20 cellular contexts compared by ENCODE assay signal in the genomic region with DNA sequence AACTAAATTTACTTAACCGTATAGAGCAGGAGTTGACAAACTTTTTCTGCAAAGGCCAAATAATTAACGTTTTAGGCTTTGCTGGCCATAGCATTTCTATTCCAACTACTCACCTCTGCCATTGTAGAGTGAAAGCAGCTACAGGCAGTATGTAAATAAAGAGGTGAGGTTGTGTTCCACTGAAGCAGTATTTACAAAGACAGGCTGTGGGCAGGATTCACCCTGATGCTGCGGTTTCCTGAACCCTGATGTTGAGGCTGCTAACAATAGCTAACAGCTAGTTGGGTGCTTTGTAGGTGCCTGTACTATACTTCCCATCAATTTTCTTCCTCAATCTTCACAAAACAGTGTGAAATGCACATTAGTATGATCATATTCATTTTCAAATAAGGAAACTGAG. TPM values are rescaled to one million over a fixed set of nuclear protein-coding genes. Genes with fewer than 3 reads are reported as not detected.
DNase-seq lines count a peak whose midpoint lies in the region; ATAC-seq, FAIRE-seq and TF ChIP-seq lines count a peak whose summit lies in the region.
"Had no signal": no experiment of that assay in that cellular context is flagged by ENCODE, and none has a peak within 500 bp of the region (broad histone marks: within the 10 kb centered on the region; RNA-seq: fewer than 3 reads in every experiment).

No MANE protein-coding gene starts in this region.

- ATAC-seq in activated CD8-positive, alpha-beta memory T cell treated with anti-CD3 and anti-CD28 coated beads, Interleukin-2, amount 10 ng/mL, durations not matched to agents 7 days and 5 days: peak; percentile 55
- ATAC-seq in GM21529 (IDR thresholded peaks at IDR 0.05; ENCODE audit: unreplicated experiment): peak; percentile 95
- ATAC-seq in HG03280 (IDR thresholded peaks at IDR 0.05; ENCODE audit: unreplicated experiment): peak; percentile 58
- ATAC-seq: heart left ventricle had no signal

- H4K8ac ChIP-seq in H1 (ENCODE audit: extremely low read depth, insufficient read depth, low read length): no peak overlapping the region

- peaks cover 2% of the 10 kb centered on the region for H3K4me1 Mint-ChIP-seq in activated CD8-positive, alpha-beta memory T cell treated with anti-CD3 and anti-CD28 coated beads, Interleukin-2, amount 10 ng/mL, durations not matched to agents 7 days and 5 days

- WGBS in H1 (ENCODE audit: extremely low coverage in 1 of 2, insufficient coverage in 1 of 2, insufficient read length in 1 of 2, insufficient replicate concordance in 2 of 2, low coverage in 1 of 2, low lambda C conversion rate in 2 of 2, missing lambda C conversion rate in 1 of 2), 2 experiments: 77% methylated on average over 3 of the region's 3 CpGs; no CpG with 5 or more reads in 1 of the 2 experiments

- no peaks in the 10 kb centered on the region for H3K36me3 Mint-ChIP-seq in activated CD8-positive, alpha-beta memory T cell treated with anti-CD3 and anti-CD28 coated beads, Interleukin-2, amount 10 ng/mL, durations not matched to agents 7 days and 5 days
- H3K36me3 Mint-ChIP-seq: IgD-negative memory B cell had no signal

- no peaks in the 10 kb centered on the region for H3K36me3 ChIP-seq in H1 (ENCODE audit: control insufficient read depth in 2 of 4, insufficient read depth in 4 of 4, low read length in 3 of 4)
- H3K36me3 ChIP-seq: esophagus muscularis mucosa, heart left ventricle, tibial nerve had no signal

- TF ChIP-seq EP300 in H1 (IDR thresholded peaks at IDR 0.05; ENCODE audit: borderline replicate concordance in 1 of 2, low read depth in 2 of 2, low read length in 2 of 2): no peak

- peak overlapping the region; percentile 81; the same call in 1 of the 2 replicates for H2AFZ ChIP-seq in H1 (ENCODE audit: low read length)

- no peak for TF ChIP-seq POLR2A in H1 (IDR thresholded peaks at IDR 0.05; ENCODE audit: control extremely low read depth in 1 of 2, low read depth in 2 of 2, low read length in 2 of 2)

- H3K79me2 ChIP-seq in H1 (ENCODE audit: control insufficient read depth in 1 of 2, insufficient read depth in 2 of 2, low read length in 2 of 2): no peaks in the 10 kb centered on the region

- H3K79me1 ChIP-seq in H1 (ENCODE audit: low read depth, low read length): no peaks in the 10 kb centered on the region

- peaks cover 17% of the 10 kb centered on the region for H3K27me3 Mint-ChIP-seq in activated CD8-positive, alpha-beta memory T cell treated with anti-CD3 and anti-CD28 coated beads, Interleukin-2, amount 10 ng/mL, durations not matched to agents 7 days and 5 days

- H4K5ac ChIP-seq in H1 (ENCODE audit: insufficient read length, low read depth, low read length): no peak overlapping the region

- no peak overlapping the region for H3K18ac ChIP-seq in H1 (ENCODE audit: extremely low read depth, low read length)

- H3K9me3 ChIP-seq in H1 (ENCODE audit: insufficient read depth in 2 of 2, low read depth in 1 of 2, low read length in 1 of 2): no peaks in the 10 kb centered on the region
- H3K9me3 ChIP-seq: esophagus muscularis mucosa, heart left ventricle, tibial nerve had no signal

- no peaks in the 10 kb centered on the region for H3K27me3 ChIP-seq in H1 (replicated peaks in 1 of 4; ENCODE audit: control insufficient read depth in 3 of 4, extremely low read depth in 1 of 4, insufficient read depth in 3 of 4, low read length in 3 of 4)
- H3K27me3 ChIP-seq: esophagus muscularis mucosa, heart left ventricle, tibial nerve had no signal

- no peak overlapping the region for H3K4ac ChIP-seq in H1 (replicated peaks; ENCODE audit: insufficient read length, low read depth, low read length)

- no peak overlapping the region for H2AK5ac ChIP-seq in H1 (ENCODE audit: low read depth, low read length)

- no peak overlapping the region for H3K14ac ChIP-seq in H1 (ENCODE audit: insufficient read length)

- H3K56ac ChIP-seq in H1 (replicated peaks; ENCODE audit: insufficient read length, low read depth, low read length): no peak overlapping the region

- CTCF ChIA-PET in activated CD8-positive, alpha-beta memory T cell treated with anti-CD3 and anti-CD28 coated beads, Interleukin-2, amount 10 ng/mL, durations not matched to agents 7 days and 5 days (lab: Charles Lee): no interaction called here
- CTCF ChIA-PET in H1 (lab: Charles Lee; ENCODE audit: partially characterized antibody): no interaction called here

- DNase-seq in activated CD8-positive, alpha-beta memory T cell treated with anti-CD3 and anti-CD28 coated beads, Interleukin-2, amount 10 ng/mL, durations not matched to agents 7 days and 5 days: peak; percentile 50
- DNase-seq in activated CD8-positive, alpha-beta memory T cell treated with anti-CD3 and anti-CD28 coated beads, Interleukin-2, amount 50 U/mL, for 48 hours: no peak
- DNase-seq in H1 (ENCODE audit: low read depth in 1 of 2, low spot score in 2 of 2) (no peak), NCI-H510A treated with DMSO at 0.1 percent for 48 hours (lab: John Stamatoyannopoulos, UW) (no peak), T-helper 9 cell (no peak), putamen (ENCODE audit: low spot score) (no peak)
- DNase-seq: activated gamma-delta T cell; dermis blood vessel endothelial cell; GDM1; heart left ventricle; HFFc6; NCI-H1092; nucleus accumbens; stimulated activated CD4-positive, alpha-beta T cell treated with anti-CD3 and anti-CD28 coated beads, Interleukin-4, amount 100 ng/mL, for 24 hours had no signal

- H4K91ac ChIP-seq in H1 (replicated peaks; ENCODE audit: insufficient read length, low read length): no peak overlapping the region

- no peak overlapping the region for H3K27ac Mint-ChIP-seq in activated CD8-positive, alpha-beta memory T cell treated with anti-CD3 and anti-CD28 coated beads, Interleukin-2, amount 10 ng/mL, durations not matched to agents 7 days and 5 days
- H3K27ac Mint-ChIP-seq: HFFc6, IgD-negative memory B cell had no signal

- no peak overlapping the region for H2BK20ac ChIP-seq in H1 (ENCODE audit: low read length)

- no peak overlapping the region for H3K4me3 ChIP-seq in H1 (ENCODE audit: extremely low read depth in 1 of 4, insufficient read depth in 2 of 4, low read depth in 3 of 4, low read length in 4 of 4)
- H3K4me3 ChIP-seq: esophagus muscularis mucosa, heart left ventricle, tibial nerve had no signal

- no peak overlapping the region for H2BK120ac ChIP-seq in H1 (replicated peaks; ENCODE audit: low read depth, low read length)

- H3K4me1 ChIP-seq in H1 (replicated peaks in 1 of 4; ENCODE audit: control insufficient read depth in 3 of 4, insufficient read depth in 4 of 4, low read length in 3 of 4): no peaks in the 10 kb centered on the region; a peak in 1 of 7 replicates
- H3K4me1 ChIP-seq: tibial nerve had no signal

- H3K27ac ChIP-seq in H1 (ENCODE audit: low read depth, low read length): no peak overlapping the region
- H3K27ac ChIP-seq: esophagus muscularis mucosa, heart left ventricle, tibial nerve had no signal

- H3K9ac ChIP-seq in H1 (replicated peaks in 1 of 4; ENCODE audit: extremely low read depth in 1 of 4, low read depth in 3 of 4, low read length in 3 of 4): no peak overlapping the region

- TF ChIP-seq CTCF in H1 (IDR thresholded peaks at IDR 0.05; ENCODE audit: control extremely low read depth in 1 of 3, insufficient read depth in 1 of 3, low read depth in 1 of 3, low read length in 3 of 3): no peak

- no peak overlapping the region for H2BK12ac ChIP-seq in H1 (ENCODE audit: low read depth, low read length)

- H2BK15ac ChIP-seq in H1 (ENCODE audit: low read length): no peak overlapping the region

- TF ChIP-seq RAD21 in H1 (IDR thresholded peaks at IDR 0.05 in 1 of 2, conservative IDR thresholded peaks at IDR 0.05 in 1 of 2; ENCODE audit: low read depth in 2 of 2, low read length in 2 of 2): no peak

- no peak for FAIRE-seq in H1 (lab: Jason Lieb, UNC)
- FAIRE-seq: TTC549 had no signal

- no peaks in the 10 kb centered on the region for H4K20me1 ChIP-seq in H1 (replicated peaks in 1 of 2; ENCODE audit: control insufficient read depth in 1 of 2, insufficient read depth in 2 of 2, low read length in 2 of 2)

- H3K23ac ChIP-seq in H1 (ENCODE audit: insufficient read length): no peak overlapping the region

- H2BK5ac ChIP-seq in H1 (ENCODE audit: low read depth, low read length): no peak overlapping the region

- POLR2A ChIA-PET in H1 (lab: Charles Lee; ENCODE audit: partially characterized antibody): no interaction called here

- no peak overlapping the region for H3K4me3 Mint-ChIP-seq in activated CD8-positive, alpha-beta memory T cell treated with anti-CD3 and anti-CD28 coated beads, Interleukin-2, amount 10 ng/mL, durations not matched to agents 7 days and 5 days
- H3K4me3 Mint-ChIP-seq: HFFc6, IgD-negative memory B cell had no signal

- no peak overlapping the region for H3K4me2 ChIP-seq in H1 (ENCODE audit: insufficient read depth in 1 of 2, low read depth in 2 of 2, low read length in 2 of 2)

- H3K9me3 Mint-ChIP-seq in activated CD8-positive, alpha-beta memory T cell treated with anti-CD3 and anti-CD28 coated beads, Interleukin-2, amount 10 ng/mL, durations not matched to agents 7 days and 5 days (ENCODE audit: low read depth): no peaks in the 10 kb centered on the region
- H3K9me3 Mint-ChIP-seq: HFFc6 had no signal

- H3K23me2 ChIP-seq in H1 (ENCODE audit: low read depth, low read length): 0 out of 2 replicates have a peak, but pooled peaks cover 1% of the 10 kb centered on the region

TF ChIP-seq in H1, 55 proteins besides CTCF, POLR2A, EP300 and RAD21 (continues in another document):
- TF ChIP-seq TCF12 (IDR thresholded peaks at IDR 0.05; ENCODE audit: low read depth, low read length): no peak
- TF ChIP-seq BCL11A (IDR thresholded peaks at IDR 0.05; ENCODE audit: low read depth in 2 of 2, low read length in 2 of 2): no peak
- TF ChIP-seq TBP (IDR thresholded peaks at IDR 0.05; ENCODE audit: low read depth, low read length): no peak
- no peak for TF ChIP-seq CBX8 (IDR thresholded peaks at IDR 0.05; ENCODE audit: borderline replicate concordance, low read depth, low read length)
- no peak for TF ChIP-seq CEBPB (IDR thresholded peaks at IDR 0.05; ENCODE audit: low read depth, low read length)
- no peak for TF ChIP-seq TAF1 (IDR thresholded peaks at IDR 0.05; ENCODE audit: low read depth, low read length)
- TF ChIP-seq FOSL1 (IDR thresholded peaks at IDR 0.05; ENCODE audit: insufficient read depth, low read depth, low read length): no peak
- TF ChIP-seq HDAC6 (IDR thresholded peaks at IDR 0.05; ENCODE audit: low read depth, low read length): no peak

RNA-seq across cellular contexts. Expression of a gene that starts 47.0 kb away (rescaled TPM):
- not detected for total RNA-seq in activated CD8-positive, alpha-beta memory T cell treated with anti-CD3 and anti-CD28 coated beads, Interleukin-2, amount 10 ng/mL, durations not matched to agents 7 days and 5 days
- 37.2 and 38.5 TPM in 2 replicates for total RNA-seq in H1 (2021; fragmentation: NEBNext Ultra II Directional; extraction: Animal tissue kit (Norgen Biotek cat#: 25700))
- polyA plus RNA-seq in H1 (2011; rRNA removed): 31.9 and 61.6 TPM in 2 replicates
- 42.0 TPM for polyA plus RNA-seq in H1 (2011; cell fraction: cytosol; rRNA removed)
- polyA plus RNA-seq in H1 (2011; cell fraction: nucleus; rRNA removed): 128 TPM
- polyA plus RNA-seq in H1 (2012, experiment 1 of 2): 33.3 to 48.6 TPM (median 43.2 TPM) in 4 replicates
- polyA plus RNA-seq in H1 (2012, experiment 2 of 2): 2.2 TPM
- polyA plus RNA-seq in H1 (2013, experiment 1 of 2): 53.3 TPM
- 41.9 TPM for polyA plus RNA-seq in H1 (2013, experiment 2 of 2)
- 79.9 and 90.4 TPM in 2 replicates for polyA minus RNA-seq in H1 (2011; rRNA and poly(A)+ RNA removed)
- polyA minus RNA-seq in H1 (2011; cell fraction: cytosol; rRNA and poly(A)+ RNA removed): 35.5 TPM
- polyA minus RNA-seq in H1 (2011; cell fraction: nucleus; rRNA and poly(A)+ RNA removed): 58.9 TPM
- polyA plus RNA-seq: IgD-negative memory B cell had no signal

Comparison
In these comparisons a context has a peak if more than half of its experiments do, and no peak if none do; other contexts are left out.
1. RNA of a gene that starts 47.0 kb away (total RNA-seq): 37.2 to 38.5 TPM in H1; not detected in activated CD8-positive, alpha-beta memory T cell treated with anti-CD3 and anti-CD28 coated beads, Interleukin-2, amount 10 ng/mL, durations not matched to agents 7 days and 5 days; every median in the first group is over 10 times any median in the second.
2. Peak in every context shown above with its lines, with median percentiles within 50 percentile points of each other: ATAC-seq.